8 cellular contexts compared by ENCODE assay signal in genomic region chr1:94514095-94514727, GRCh38. TPM values are rescaled to one million over a fixed set of nuclear protein-coding genes. Genes with fewer than 3 reads are reported as not detected.
DNase-seq lines count a peak whose midpoint lies in the region; ATAC-seq and TF ChIP-seq lines count a peak whose summit lies in the region.

No MANE protein-coding gene starts in this region.

- CTCF ChIA-PET in activated CD8-positive, alpha-beta memory T cell treated with anti-CD3 and anti-CD28 coated beads, Interleukin-2, amount 10 ng/mL, durations not matched to agents 7 days and 5 days (lab: Charles Lee), result interaction anchor here (1.8 to 2.4 kb wide), 2 partner anchors 291 to 529 kb away, joined by 5 to 14 read pairs; no protein-coding TSS in a partner anchor

- H3K4me3 Mint-ChIP-seq in activated CD8-positive, alpha-beta memory T cell treated with anti-CD3 and anti-CD28 coated beads, Interleukin-2, amount 10 ng/mL, durations not matched to agents 7 days and 5 days, result no peak overlapping the region

- H3K9me3 Mint-ChIP-seq in activated CD8-positive, alpha-beta memory T cell treated with anti-CD3 and anti-CD28 coated beads, Interleukin-2, amount 10 ng/mL, durations not matched to agents 7 days and 5 days (ENCODE audit: low read depth), result no peaks in the 10 kb centered on the region

- WGBS in spleen, 5 donors, result 73 to 99% (median 75%) methylated on average over 2 of the region's 2 CpGs

- no peak overlapping the region for H2AFZ ChIP-seq in SU-DHL-6 (ENCODE audit: low read depth, low read length, severe bottlenecking)

- H3K36me3 ChIP-seq in DOHH2 (ENCODE audit: control insufficient read depth, low read length) (no peaks in the 10 kb centered on the region), SU-DHL-6 (ENCODE audit: low read length) (peaks cover 3% of the 10 kb centered on the region; the same call in 1 of the 2 replicates), spleen (peaks cover 0 to 41% (median 3%) of the 10 kb centered on the region in 6 donors)

- H3K4me1 Mint-ChIP-seq in activated CD8-positive, alpha-beta memory T cell treated with anti-CD3 and anti-CD28 coated beads, Interleukin-2, amount 10 ng/mL, durations not matched to agents 7 days and 5 days, result no peaks in the 10 kb centered on the region

- no peak overlapping the region for H3K27ac Mint-ChIP-seq in activated CD8-positive, alpha-beta memory T cell treated with anti-CD3 and anti-CD28 coated beads, Interleukin-2, amount 10 ng/mL, durations not matched to agents 7 days and 5 days

- intact Hi-C loops in spleen (cut with DNase I; ENCODE audit: low total_unique reads), result no loop called here

- no peak overlapping the region for H3K4me3 ChIP-seq in DOHH2 (ENCODE audit: low read length)
- H3K4me3 ChIP-seq in SU-DHL-6 (ENCODE audit: insufficient read depth, low read length, poor library complexity, severe bottlenecking), result no peak overlapping the region
- no peak overlapping the region for H3K4me3 ChIP-seq in spleen

- no peaks in the 10 kb centered on the region for H3K9me2 ChIP-seq in DOHH2 (replicated peaks; ENCODE audit: control insufficient read depth, low read length)
- H3K9me2 ChIP-seq in SU-DHL-6 (replicated peaks; ENCODE audit: insufficient read depth, low read length), result no peaks in the 10 kb centered on the region

- DNase-seq in globus pallidus (ENCODE audit: low spot score) (peak; percentile 45), spleen (no peak)
- DNase-seq in activated CD8-positive, alpha-beta memory T cell treated with anti-CD3 and anti-CD28 coated beads, Interleukin-2, amount 10 ng/mL, durations not matched to agents 7 days and 5 days, result no peak
- no peak for DNase-seq in effector CD8-positive, alpha-beta T cell (lab: John Stamatoyannopoulos, UW)

- no peak overlapping the region for H3K9ac ChIP-seq in SU-DHL-6 (ENCODE audit: low read length)

- no peak for TF ChIP-seq POLR2A in spleen (IDR thresholded peaks at IDR 0.05)

- no peaks in the 10 kb centered on the region for H3K27me3 Mint-ChIP-seq in activated CD8-positive, alpha-beta memory T cell treated with anti-CD3 and anti-CD28 coated beads, Interleukin-2, amount 10 ng/mL, durations not matched to agents 7 days and 5 days

- H3K36me3 Mint-ChIP-seq in activated CD8-positive, alpha-beta memory T cell treated with anti-CD3 and anti-CD28 coated beads, Interleukin-2, amount 10 ng/mL, durations not matched to agents 7 days and 5 days, result peaks cover 3% of the 10 kb centered on the region

- H4K20me1 ChIP-seq in DOHH2 (ENCODE audit: control insufficient read depth, insufficient read depth, low read depth, low read length) (no peaks in the 10 kb centered on the region), SU-DHL-6 (ENCODE audit: low read depth, low read length) (no peaks in the 10 kb centered on the region)

- H3K4me2 ChIP-seq in DOHH2 (ENCODE audit: low read length), result no peak overlapping the region
- no peak overlapping the region for H3K4me2 ChIP-seq in SU-DHL-6 (ENCODE audit: low read depth, low read length, poor library complexity, severe bottlenecking)

- H3K27me3 ChIP-seq in DOHH2 (ENCODE audit: control insufficient read depth, low read length) (no peaks in the 10 kb centered on the region), SU-DHL-6 (ENCODE audit: low read length) (no peaks in the 10 kb centered on the region), spleen (replicated peaks in 1 of 7) (no peaks in the 10 kb centered on the region)

- TF ChIP-seq CTCF in DOHH2 (IDR thresholded peaks at IDR 0.05; ENCODE audit: low read depth, low read length, poor library complexity, severe bottlenecking), result peak; percentile 62
- peak; percentile 46 for TF ChIP-seq CTCF in SU-DHL-6 (IDR thresholded peaks at IDR 0.05; ENCODE audit: insufficient read depth, low read length, poor library complexity, severe bottlenecking)
- peak in 8 of 11 experiments; percentile 17 to 60 (median 38) for TF ChIP-seq CTCF in spleen (IDR thresholded peaks at IDR 0.05 in 8 of 11, conservative IDR thresholded peaks at IDR 0.05 in 3 of 11)

- H3K4me1 ChIP-seq in DOHH2 (ENCODE audit: control insufficient read depth, low read length) (no peaks in the 10 kb centered on the region), spleen (no peaks in the 10 kb centered on the region)

- H3K27ac ChIP-seq in DOHH2 (ENCODE audit: low read depth, low read length) (no peak overlapping the region), SU-DHL-6 (ENCODE audit: low read depth, low read length) (no peak overlapping the region), spleen (no peak overlapping the region)

- H3K79me2 ChIP-seq in DOHH2 (ENCODE audit: control insufficient read depth, low read length) (no peaks in the 10 kb centered on the region), SU-DHL-6 (ENCODE audit: insufficient read depth, low read length) (no peaks in the 10 kb centered on the region)

- H3K9me3 ChIP-seq in DOHH2 (ENCODE audit: control insufficient read depth, insufficient read depth, low read length) (no peaks in the 10 kb centered on the region), SU-DHL-6 (ENCODE audit: insufficient read depth, low read length) (no peaks in the 10 kb centered on the region), spleen (no peaks in the 10 kb centered on the region)

- ATAC-seq in HG03175 (IDR thresholded peaks at IDR 0.05; ENCODE audit: unreplicated experiment) (peak; percentile 57), HG03439 (IDR thresholded peaks at IDR 0.05; ENCODE audit: unreplicated experiment) (no peak)
- ATAC-seq in activated CD8-positive, alpha-beta memory T cell treated with anti-CD3 and anti-CD28 coated beads, Interleukin-2, amount 10 ng/mL, durations not matched to agents 7 days and 5 days, result no peak

- H3F3A ChIP-seq in DOHH2 (ENCODE audit: control insufficient read depth, insufficient read depth), result no peaks in the 10 kb centered on the region
- no peaks in the 10 kb centered on the region for H3F3A ChIP-seq in SU-DHL-6 (ENCODE audit: insufficient read depth)

RNA-seq across cellular contexts. Expression of gene F3, which starts 27.3 kb away (rescaled TPM):
- 10 to 100 TPM in 1 of 7 donors, 1 to 10 TPM in 6; 4.0 to 12.4 (median 4.8) TPM for total RNA-seq in spleen
- polyA plus RNA-seq in spleen, result 1 to 10 TPM; 1.1 to 5.7 (median 3.3) TPM
- total RNA-seq in activated CD8-positive, alpha-beta memory T cell treated with anti-CD3 and anti-CD28 coated beads, Interleukin-2, amount 10 ng/mL, durations not matched to agents 7 days and 5 days, result under 1 TPM in 1 of 2 experiments, not detected in 1; 0.23 TPM

Comparison
In these comparisons a context has a peak if more than half of its experiments do, and no peak if none do; other contexts are left out.
1. RNA of gene F3, which starts 27.3 kb away (total RNA-seq): 4.0 to 12.4 TPM in spleen; 0.23 TPM in activated CD8-positive, alpha-beta memory T cell treated with anti-CD3 and anti-CD28 coated beads, Interleukin-2, amount 10 ng/mL, durations not matched to agents 7 days and 5 days; every median in the first group is over 4 times any median in the second.
2. Peak in every context shown above with its lines, with median percentiles within 50 percentile points of each other: CTCF ChIP-seq.